10 cellular contexts compared by ENCODE assay signal in genomic region chr4:86974481-86975050, GRCh38. TPM values are rescaled to one million over a fixed set of nuclear protein-coding genes. Genes with fewer than 3 reads are reported as not detected.
DNase-seq lines count a peak whose midpoint lies in the region; ATAC-seq and TF ChIP-seq lines count a peak whose summit lies in the region.
"Had no signal": no experiment of that assay in that cellular context is flagged by ENCODE, and none has a peak within 500 bp of the region (broad histone marks: within the 10 kb centered on the region; RNA-seq: fewer than 3 reads in every experiment).

No MANE protein-coding gene starts in this region.

- 68 to 70% methylated on average over 8 of the region's 8 CpGs for WGBS in tibial nerve, 2 donors

- ATAC-seq in HG03097 (IDR thresholded peaks at IDR 0.05; ENCODE audit: low FRiP score, unreplicated experiment) (no peak), GM21529 (IDR thresholded peaks at IDR 0.05; ENCODE audit: unreplicated experiment) (no peak)

- H3K27me3 ChIP-seq in HL-60 (ENCODE audit: insufficient read depth, poor library complexity, severe bottlenecking) (no peaks in the 10 kb centered on the region), tibial nerve (no peaks in the 10 kb centered on the region)

- peaks cover 53% of the 10 kb centered on the region for H3K4me1 Mint-ChIP-seq in CD14-positive monocyte
- peaks cover 47% of the 10 kb centered on the region for H3K4me1 Mint-ChIP-seq in T-helper 2 cell treated with Interferon-gamma antibody and Interleukin-4, amounts not matched to agents 5 μg/mL and 100 μg/mL, for 36 hours (ENCODE audit: low read depth)

- H3K27ac Mint-ChIP-seq in CD14-positive monocyte: peak overlapping the region; percentile 15 to 93 (median 30)
- peak overlapping the region; percentile 67 for H3K27ac Mint-ChIP-seq in T-helper 2 cell treated with Interferon-gamma antibody and Interleukin-4, amounts not matched to agents 5 μg/mL and 100 μg/mL, for 36 hours

- no peak for TF ChIP-seq EP300 in tibial nerve (IDR thresholded peaks at IDR 0.05)

- TF ChIP-seq POLR2A in tibial nerve (IDR thresholded peaks at IDR 0.05): no peak

- H3K4me3 ChIP-seq in HL-60 (replicated peaks; ENCODE audit: insufficient read depth, low read length) (no peak overlapping the region; the same call in 1 of the 2 replicates), fibroblast of pulmonary artery (replicated peaks; ENCODE audit: low read depth, low read length) (no peak overlapping the region), tibial nerve (no peak overlapping the region)

- peaks cover 0 to 32% (median 0%) of the 10 kb centered on the region in 4 donors for H3K4me1 ChIP-seq in tibial nerve

- intact Hi-C loops in CD14-positive monocyte (cut with micrococcal nuclease): loop anchor here in 1 of 2 donors (5.0 kb wide), 1 partner anchor 37 kb away; the partner anchor contains the start of gene AFF1

- no peaks in the 10 kb centered on the region for H3K36me3 ChIP-seq in tibial nerve

- no peak for TF ChIP-seq CTCF in CD14-positive monocyte (IDR thresholded peaks at IDR 0.05)
- no peak for TF ChIP-seq CTCF in HL-60 (IDR thresholded peaks at IDR 0.05; ENCODE audit: insufficient read depth, low read length)
- no peak for TF ChIP-seq CTCF in fibroblast of pulmonary artery (IDR thresholded peaks at IDR 0.05; ENCODE audit: low read length, missing control alignments)
- no peak for TF ChIP-seq CTCF in tibial nerve (IDR thresholded peaks at IDR 0.05)

- peak overlapping the region; percentile 15 to 21 for H3K4me3 Mint-ChIP-seq in CD14-positive monocyte
- H3K4me3 Mint-ChIP-seq in T-helper 2 cell treated with Interferon-gamma antibody and Interleukin-4, amounts not matched to agents 5 μg/mL and 100 μg/mL, for 36 hours: peak overlapping the region; percentile 30
- H3K4me3 Mint-ChIP-seq: nephron had no signal

- no peak for DNase-seq in CD14-positive monocyte (ENCODE audit: low spot score)
- peak in 1 of 2 experiments; percentile 60 for DNase-seq in HL-60 (ENCODE audit: low read depth in 1 of 2, low spot score in 1 of 2)
- DNase-seq in T-helper 2 cell treated with Interferon-gamma antibody and Interleukin-4, amounts not matched to agents 5 μg/mL and 100 μg/mL, for 36 hours (ENCODE audit: low spot score): no peak
- DNase-seq in fibroblast of pulmonary artery (ENCODE audit: low read depth): peak; percentile 22
- DNase-seq in hypothalamus (lab: John Stamatoyannopoulos, UW): no peak
- no peak for DNase-seq in tibial nerve (ENCODE audit: low spot score in 2 of 2)
- DNase-seq: NCI-H1436 treated with DMSO at 0.1 percent for 48 hours had no signal

- H3K27me3 Mint-ChIP-seq in CD14-positive monocyte (ENCODE audit: low read depth in 3 of 3): no peaks in the 10 kb centered on the region
- H3K27me3 Mint-ChIP-seq in T-helper 2 cell treated with Interferon-gamma antibody and Interleukin-4, amounts not matched to agents 5 μg/mL and 100 μg/mL, for 36 hours (ENCODE audit: low read depth): no peaks in the 10 kb centered on the region

- no peaks in the 10 kb centered on the region for H3K9me3 ChIP-seq in tibial nerve

- peak overlapping the region; percentile 81 for H3K27ac ChIP-seq in HL-60 (replicated peaks)
- no peak overlapping the region for H3K27ac ChIP-seq in tibial nerve

- no peaks in the 10 kb centered on the region for H3K9me3 Mint-ChIP-seq in CD14-positive monocyte
- H3K9me3 Mint-ChIP-seq in T-helper 2 cell treated with Interferon-gamma antibody and Interleukin-4, amounts not matched to agents 5 μg/mL and 100 μg/mL, for 36 hours: no peaks in the 10 kb centered on the region
- H3K9me3 Mint-ChIP-seq: nephron had no signal

- peaks cover 0 to 6% of the 10 kb centered on the region in 2 donors for H3K36me3 Mint-ChIP-seq in CD14-positive monocyte
- peaks cover 10% of the 10 kb centered on the region for H3K36me3 Mint-ChIP-seq in T-helper 2 cell treated with Interferon-gamma antibody and Interleukin-4, amounts not matched to agents 5 μg/mL and 100 μg/mL, for 36 hours (ENCODE audit: low read depth)

RNA-seq across cellular contexts. Expression of gene AFF1, which starts 39.8 kb away (rescaled TPM):
- 10 to 100 TPM in 1 of 2 donors, 1 to 10 TPM in 1; 7.5 to 20.9 TPM for polyA plus RNA-seq in CD14-positive monocyte
- 100 to 1,000 TPM; 105 to 152 (median 111) TPM for total RNA-seq in tibial nerve
